1 cellular context compared by ENCODE assay signal in the genomic region with DNA sequence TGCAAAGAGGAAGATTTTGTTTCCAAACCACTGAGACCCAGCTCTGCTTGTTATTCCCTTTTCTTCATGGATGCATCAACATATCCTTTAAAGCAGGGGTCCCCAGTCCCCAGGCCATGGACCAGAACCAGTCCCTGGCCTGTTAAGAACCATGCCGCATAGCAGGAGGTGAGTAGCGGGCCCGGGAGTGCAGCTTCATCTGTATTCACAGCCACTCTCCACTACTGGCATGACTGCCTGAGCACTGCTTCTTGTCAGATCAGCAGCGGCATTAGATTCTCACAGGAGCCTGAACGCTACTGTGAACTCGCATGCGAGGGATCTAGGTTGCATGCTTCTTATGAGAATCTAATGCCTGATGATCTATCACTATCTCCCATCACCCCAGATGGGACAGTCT.
TF ChIP-seq lines count a peak whose summit lies in the region.

No MANE protein-coding gene starts in this region.

TF ChIP-seq in HepG2, 621 proteins besides CTCF, POLR2A, EP300 and RAD21:
- TF ChIP-seq, protein P1, sequence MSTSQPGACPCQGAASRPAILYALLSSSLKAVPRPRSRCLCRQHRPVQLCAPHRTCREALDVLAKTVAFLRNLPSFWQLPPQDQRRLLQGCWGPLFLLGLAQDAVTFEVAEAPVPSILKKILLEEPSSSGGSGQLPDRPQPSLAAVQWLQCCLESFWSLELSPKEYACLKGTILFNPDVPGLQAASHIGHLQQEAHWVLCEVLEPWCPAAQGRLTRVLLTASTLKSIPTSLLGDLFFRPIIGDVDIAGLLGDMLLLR (CRISPR knock-in tag; IDR thresholded peaks at IDR 0.05): no peak
- TF ChIP-seq ZNF251 (CRISPR knock-in tag; IDR thresholded peaks at IDR 0.05) (no peak), ZNF383 (CRISPR knock-in tag; IDR thresholded peaks at IDR 0.05; ENCODE audit: borderline replicate concordance) (no peak), BORCS8-MEF2B (CRISPR knock-in tag; IDR thresholded peaks at IDR 0.05) (no peak), CC2D1A (CRISPR knock-in tag; IDR thresholded peaks at IDR 0.05) (no peak), SRSF1 (optimal IDR thresholded peaks at IDR 0.05; ENCODE audit: low read depth, low read length) (no peak), FIP1L1 (IDR thresholded peaks at IDR 0.05; ENCODE audit: borderline replicate concordance, insufficient read depth, low read depth, low read length) (no peak), RCOR2 (CRISPR knock-in tag; IDR thresholded peaks at IDR 0.05) (no peak), REL (CRISPR knock-in tag; conservative IDR thresholded peaks at IDR 0.05) (no peak), PCBP2 (optimal IDR thresholded peaks at IDR 0.05; ENCODE audit: low read depth, low read length, poor library complexity, severe bottlenecking) (no peak), ZNF430 (CRISPR knock-in tag; IDR thresholded peaks at IDR 0.05) (no peak), JDP2 (CRISPR knock-in tag; IDR thresholded peaks at IDR 0.05; ENCODE audit: borderline replicate concordance) (no peak), ATM (IDR thresholded peaks at IDR 0.05; ENCODE audit: borderline replicate concordance) (no peak), HMGA1 (CRISPR knock-in tag; conservative IDR thresholded peaks at IDR 0.05) (no peak)
- TF ChIP-seq, protein P2, sequence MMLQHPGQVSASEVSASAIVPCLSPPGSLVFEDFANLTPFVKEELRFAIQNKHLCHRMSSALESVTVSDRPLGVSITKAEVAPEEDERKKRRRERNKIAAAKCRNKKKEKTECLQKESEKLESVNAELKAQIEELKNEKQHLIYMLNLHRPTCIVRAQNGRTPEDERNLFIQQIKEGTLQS (CRISPR knock-in tag; IDR thresholded peaks at IDR 0.05): no peak
